ENCODE assay signal across 6 cellular contexts in genomic region chr1:145995964-145996432, GRCh38. TPM values are rescaled to one million over a fixed set of nuclear protein-coding genes. Genes with fewer than 3 reads are reported as not detected.
DNase-seq lines count a peak whose midpoint lies in the region; ATAC-seq and TF ChIP-seq lines count a peak whose summit lies in the region.

No MANE protein-coding gene starts in this region.

- DNase-seq in MG63 (no peak), body of pancreas (peak in 1 of 4 donors; percentile 39), neuronal stem cell (ENCODE audit: low spot score) (no peak), AML-193 (lab: John Stamatoyannopoulos, UW) (no peak), SHP77 treated with DMSO at 0.1 percent for 48 hours (lab: John Stamatoyannopoulos, UW) (no peak)

- H3K14ac ChIP-seq in neuronal stem cell (ENCODE audit: low read length): no peak overlapping the region

- no peaks in the 10 kb centered on the region for H3K27me3 ChIP-seq in MG63
- H3K27me3 ChIP-seq in body of pancreas: no peaks in the 10 kb centered on the region
- no peaks in the 10 kb centered on the region for H3K27me3 ChIP-seq in neuronal stem cell (ENCODE audit: control insufficient read depth in 3 of 3, insufficient read depth in 3 of 3, low read depth in 1 of 3, low read length in 3 of 3)

- no peak for TF ChIP-seq POLR2A in body of pancreas (IDR thresholded peaks at IDR 0.05)

- peak overlapping the region; percentile 53 for H3K18ac ChIP-seq in neuronal stem cell (ENCODE audit: low read length)

- no peak overlapping the region for H2AFZ ChIP-seq in neuronal stem cell (ENCODE audit: low read length)

- H2BK15ac ChIP-seq in neuronal stem cell (ENCODE audit: low read length): no peak overlapping the region

- no peak overlapping the region for H4K91ac ChIP-seq in neuronal stem cell (ENCODE audit: low read depth, low read length, poor library complexity)

- H2BK12ac ChIP-seq in neuronal stem cell (ENCODE audit: low read length): no peak overlapping the region

- no peak for TF ChIP-seq CTCF in body of pancreas (IDR thresholded peaks at IDR 0.05)

- H2BK5ac ChIP-seq in neuronal stem cell (ENCODE audit: low read length): no peak overlapping the region

- H3K27ac ChIP-seq in body of pancreas (peak overlapping the region; percentile 70 to 98 (median 95)), neuronal stem cell (replicated peaks; ENCODE audit: low read length) (no peak overlapping the region)

- H3K9ac ChIP-seq in neuronal stem cell (ENCODE audit: low read depth, low read length, poor library complexity): peak overlapping the region; percentile 79

- H3K4me1 ChIP-seq in body of pancreas (peaks cover 63% of the 10 kb centered on the region), neuronal stem cell (ENCODE audit: control insufficient read depth in 2 of 2, insufficient read depth in 1 of 2, low read depth in 1 of 2, low read length in 2 of 2) (peaks cover 12 to 27% of the 10 kb centered on the region in 2 donors)

- H3K23ac ChIP-seq in neuronal stem cell (ENCODE audit: low read depth, low read length, poor library complexity): no peak overlapping the region

- H3K4me3 ChIP-seq in MG63: peak overlapping the region; percentile 56
- H3K4me3 ChIP-seq in body of pancreas: peak overlapping the region; percentile 41 to 94
- H3K4me3 ChIP-seq in neuronal stem cell (ENCODE audit: low read length in 2 of 2): peak overlapping the region; percentile 82 to 91

- WGBS in body of pancreas, 2 donors: 0 to 1% methylated on average over 13 of the region's 13 CpGs
- no CpG with 5 or more reads among the region's 13 CpGs for WGBS in neuronal stem cell (ENCODE audit: extremely low coverage in 2 of 2, insufficient read length in 2 of 2, insufficient replicate concordance in 1 of 2), 2 donors

- peak overlapping the region; percentile 27 for H3K4me2 ChIP-seq in neuronal stem cell (ENCODE audit: insufficient read depth, low read length, poor library complexity, severe bottlenecking)

- H4K8ac ChIP-seq in neuronal stem cell (ENCODE audit: low read depth, low read length): no peak overlapping the region

- no peak overlapping the region for H2AK5ac ChIP-seq in neuronal stem cell (ENCODE audit: low read depth, low read length)

- H3K9me3 ChIP-seq in MG63: no peaks in the 10 kb centered on the region
- no peaks in the 10 kb centered on the region for H3K9me3 ChIP-seq in body of pancreas
- H3K9me3 ChIP-seq in neuronal stem cell (replicated peaks in 1 of 2; ENCODE audit: control insufficient read depth in 2 of 2, insufficient read depth in 1 of 2, low read depth in 1 of 2, low read length in 2 of 2): peaks cover 0 to 9% of the 10 kb centered on the region in 2 donors

- ATAC-seq in body of pancreas (no peak), HG03442 (IDR thresholded peaks at IDR 0.05; ENCODE audit: unreplicated experiment) (no peak)

- H3K79me1 ChIP-seq in neuronal stem cell (ENCODE audit: low read depth, low read length): no peaks in the 10 kb centered on the region

- no peak overlapping the region for H3K4ac ChIP-seq in neuronal stem cell (ENCODE audit: low read length)

- H2BK120ac ChIP-seq in neuronal stem cell (ENCODE audit: low read depth, low read length): no peak overlapping the region

- intact Hi-C loops in body of pancreas (cut with DNase I): no loop called here

- H3K36me3 ChIP-seq in MG63: peaks cover 28% of the 10 kb centered on the region
- H3K36me3 ChIP-seq in body of pancreas (replicated peaks in 1 of 2; ENCODE audit: insufficient read depth in 1 of 2, low read depth in 2 of 2): peaks cover 10 to 18% of the 10 kb centered on the region in 2 donors
- H3K36me3 ChIP-seq in neuronal stem cell (replicated peaks in 1 of 2; ENCODE audit: control insufficient read depth in 2 of 2, insufficient read depth in 2 of 2, low read length in 2 of 2): peaks cover 17 to 41% of the 10 kb centered on the region in 2 donors

RNA-seq across cellular contexts. Expression of gene TXNIP, which starts 0.4 kb away (rescaled TPM):
- 20.4 and 20.6 TPM in 2 replicates for total RNA-seq in MG63 (2014; rRNA removed; shearing (Covaris generic); ENCODE audit: low replicate concordance)
- total RNA-seq in body of pancreas: 100 to 1,000 TPM; 414 to 820 TPM
- 111 TPM for polyA plus RNA-seq in neuronal stem cell (2013, experiment 1 of 2)
- 115 TPM for polyA plus RNA-seq in neuronal stem cell (2013, experiment 2 of 2)

RNA-seq across cellular contexts. Expression of gene HJV, which starts 25.5 kb away (rescaled TPM):
- not detected in 2 replicates for total RNA-seq in MG63 (2014; rRNA removed; shearing (Covaris generic); ENCODE audit: low replicate concordance)
- total RNA-seq in body of pancreas: not detected
- 0.08 TPM for polyA plus RNA-seq in neuronal stem cell (2013, experiment 1 of 2)
- polyA plus RNA-seq in neuronal stem cell (2013, experiment 2 of 2): 0.12 TPM

RNA-seq across cellular contexts. Expression of gene POLR3GL, which starts 31.5 kb away (rescaled TPM):
- 1.8 and 6.8 TPM in 2 replicates for total RNA-seq in MG63 (2014; rRNA removed; shearing (Covaris generic); ENCODE audit: low replicate concordance)
- total RNA-seq in body of pancreas: 1 to 10 TPM; 7.8 to 8.6 TPM
- polyA plus RNA-seq in neuronal stem cell (2013, experiment 1 of 2): 18.0 TPM
- polyA plus RNA-seq in neuronal stem cell (2013, experiment 2 of 2): 20.2 TPM

RNA-seq across cellular contexts. Expression of gene ANKRD34A, which starts 31.6 kb away (rescaled TPM):
- total RNA-seq in MG63 (2014; rRNA removed; shearing (Covaris generic); ENCODE audit: low replicate concordance): 0.30 TPM in 1 of 2 replicates, not detected in the other
- total RNA-seq in body of pancreas: under 1 TPM in 1 of 2 donors, not detected in 1; 0.66 TPM
- polyA plus RNA-seq in neuronal stem cell (2013, experiment 1 of 2): 0.10 TPM
- polyA plus RNA-seq in neuronal stem cell (2013, experiment 2 of 2): 0.10 TPM

RNA-seq across cellular contexts. Expression of gene LIX1L, which starts 38.2 kb away (rescaled TPM):
- total RNA-seq in MG63 (2014; rRNA removed; shearing (Covaris generic); ENCODE audit: low replicate concordance): 30.0 and 38.9 TPM in 2 replicates
- 10 to 100 TPM in 1 of 2 donors, 1 to 10 TPM in 1; 8.3 to 16.5 TPM for total RNA-seq in body of pancreas
- polyA plus RNA-seq in neuronal stem cell (2013, experiment 1 of 2): 17.1 TPM
- 17.4 TPM for polyA plus RNA-seq in neuronal stem cell (2013, experiment 2 of 2)

Comparison
In these comparisons a context has a peak if more than half of its experiments do, and no peak if none do; other contexts are left out.
1. RNA of gene TXNIP, which starts 0.4 kb away (total RNA-seq): 414 to 820 TPM in body of pancreas; 20.4 to 20.6 TPM in MG63; every median in the first group is over 10 times any median in the second.
2. Peak in every context shown above with its lines, with median percentiles within 50 percentile points of each other: H3K4me3 ChIP-seq.